Comparison of ENCODE assay signal across 22 cellular contexts in genomic region chr16:87960851-87961250, GRCh38. TPM values are rescaled to one million over a fixed set of nuclear protein-coding genes. Genes with fewer than 3 reads are reported as not detected.
"Had no signal": no experiment of that assay in that cellular context is flagged by ENCODE, and none has a peak within 500 bp of the region (broad histone marks: within the 10 kb centered on the region; RNA-seq: fewer than 3 reads in every experiment).

No MANE protein-coding gene starts in this region.

- H3K27ac Mint-ChIP-seq: activated CD4-positive, alpha-beta memory T cell treated with anti-CD3 and anti-CD28 coated beads for 36 hours had no signal

- H3K4me3 ChIP-seq: gastrocnemius medialis, heart right ventricle, mucosa of descending colon, ovary, psoas muscle, skin epidermis, upper lobe of right lung had no signal

- H3K27ac ChIP-seq: brain microvascular endothelial cell, gastrocnemius medialis, heart right ventricle, ovary, psoas muscle, upper lobe of right lung had no signal

- H3K9me3 ChIP-seq: gastrocnemius medialis, heart right ventricle, mucosa of descending colon, ovary, psoas muscle, upper lobe of right lung had no signal

- H3K27me3 Mint-ChIP-seq: activated B cell treated with CpG ODN at 0.5 μM for 24 hours; activated CD4-positive, alpha-beta memory T cell treated with anti-CD3 and anti-CD28 coated beads for 36 hours; memory B cell; naive B cell; T-cell had no signal

- H3K36me3 ChIP-seq: ovary had no signal

- H3K9me3 Mint-ChIP-seq: activated B cell treated with CpG ODN at 0.5 μM for 24 hours; activated CD4-positive, alpha-beta memory T cell treated with anti-CD3 and anti-CD28 coated beads for 36 hours; activated T-cell treated with anti-CD3 and anti-CD28 coated beads, Interleukin-2, amount 50 U/mL, for 4 hours; memory B cell; naive B cell; T-cell had no signal

- H3K4me3 Mint-ChIP-seq: activated CD4-positive, alpha-beta memory T cell treated with anti-CD3 and anti-CD28 coated beads for 36 hours; memory B cell had no signal

- ATAC-seq: activated T-cell treated with anti-CD3 and anti-CD28 coated beads, Interleukin-2, amount 50 U/mL, for 4 hours; gastrocnemius medialis; heart right ventricle; mucosa of descending colon; psoas muscle; right cardiac atrium; SK-N-SH treated with all-trans-retinoic acid at 6 μM for 48 hours; T-cell; upper lobe of right lung had no signal

- DNase-seq: activated B cell treated with CpG ODN at 0.5 μM for 24 hours; activated CD4-positive, alpha-beta memory T cell treated with anti-CD3 and anti-CD28 coated beads for 36 hours; activated CD4-positive, alpha-beta T cell treated with anti-CD3 and anti-CD28 coated beads for 4 hours; activated gamma-delta T cell; activated T-cell treated with anti-CD3 and anti-CD28 coated beads, Interleukin-2, amount 50 U/mL, for 4 hours; anterior cingulate cortex; brain microvascular endothelial cell; central memory CD4-positive, alpha-beta T cell; erythroblast; gastrocnemius medialis; heart right ventricle; mucosa of descending colon; naive B cell; ovary; psoas muscle; right cardiac atrium; T-cell; T-helper 9 cell; upper lobe of right lung had no signal

- H3K27me3 ChIP-seq: brain microvascular endothelial cell, gastrocnemius medialis, heart right ventricle, ovary, upper lobe of right lung had no signal

RNA-seq across cellular contexts. Expression of gene CA5A, which starts 24.5 kb away (rescaled TPM):
- total RNA-seq: activated B cell treated with CpG ODN at 0.5 μM for 24 hours; activated CD4-positive, alpha-beta memory T cell treated with anti-CD3 and anti-CD28 coated beads for 36 hours; gastrocnemius medialis; ovary; right cardiac atrium; upper lobe of right lung had no signal
- polyA plus RNA-seq: psoas muscle, right cardiac atrium had no signal
